Comparison of ENCODE assay signal across 16 cellular contexts in genomic region chr12:77160931-77161330, GRCh38.
DNase-seq lines count a peak whose midpoint lies in the region; FAIRE-seq and TF ChIP-seq lines count a peak whose summit lies in the region.
"Had no signal": no experiment of that assay in that cellular context is flagged by ENCODE, and none has a peak within 500 bp of the region (broad histone marks: within the 10 kb centered on the region; RNA-seq: fewer than 3 reads in every experiment).

No MANE protein-coding gene starts in this region.

- H3K27ac Mint-ChIP-seq in astrocyte (ENCODE audit: unreplicated experiment) (no peak overlapping the region), neural progenitor cell (no peak overlapping the region), Calu3 (ENCODE audit: unreplicated experiment) (no peak overlapping the region)
- H3K27ac Mint-ChIP-seq: CD14-positive monocyte; CD4-positive, alpha-beta memory T cell had no signal

- no peaks in the 10 kb centered on the region for H3K36me3 ChIP-seq in astrocyte (ENCODE audit: insufficient read depth, low read length)
- H3K36me3 ChIP-seq in neural progenitor cell, result no peaks in the 10 kb centered on the region
- no peaks in the 10 kb centered on the region for H3K36me3 ChIP-seq in testis (ENCODE audit: low read depth, missing control alignments)
- H3K36me3 ChIP-seq: BLaER1, HAP-1 had no signal

- H3K36me3 Mint-ChIP-seq in astrocyte (ENCODE audit: low read depth, unreplicated experiment) (no peaks in the 10 kb centered on the region), neural progenitor cell (peaks cover 3% of the 10 kb centered on the region), Calu3 (ENCODE audit: insufficient read depth, unreplicated experiment) (no peaks in the 10 kb centered on the region)
- H3K36me3 Mint-ChIP-seq: CD14-positive monocyte; CD4-positive, alpha-beta memory T cell had no signal

- H3K4me3 ChIP-seq in astrocyte (ENCODE audit: insufficient read depth, low read depth, low read length), result no peak overlapping the region
- no peak overlapping the region for H3K4me3 ChIP-seq in neural progenitor cell
- H3K4me3 ChIP-seq in testis, result no peak overlapping the region
- H3K4me3 ChIP-seq: BLaER1, GM12878, HAP-1 had no signal

- intact Hi-C loops in testis (cut with DNase I; ENCODE audit: low total_unique reads) (no loop called here), Calu3 (cut with micrococcal nuclease; ENCODE audit: unreplicated experiment) (no loop called here)

- no peak overlapping the region for H3K4me3 Mint-ChIP-seq in astrocyte (ENCODE audit: unreplicated experiment)
- no peak overlapping the region for H3K4me3 Mint-ChIP-seq in neural progenitor cell
- no peak overlapping the region for H3K4me3 Mint-ChIP-seq in Calu3 (ENCODE audit: low read depth, unreplicated experiment)
- H3K4me3 Mint-ChIP-seq: CD14-positive monocyte; CD4-positive, alpha-beta memory T cell had no signal

- no peaks in the 10 kb centered on the region for H3K79me2 ChIP-seq in astrocyte (ENCODE audit: insufficient read depth, low read length)
- H3K79me2 ChIP-seq in neural progenitor cell (ENCODE audit: low read depth), result no peaks in the 10 kb centered on the region

- H3K27me3 Mint-ChIP-seq in astrocyte (ENCODE audit: low read depth, unreplicated experiment) (no peaks in the 10 kb centered on the region), neural progenitor cell (ENCODE audit: insufficient read depth, low read depth) (no peaks in the 10 kb centered on the region), Calu3 (ENCODE audit: unreplicated experiment) (no peaks in the 10 kb centered on the region)
- H3K27me3 Mint-ChIP-seq: CD4-positive, alpha-beta memory T cell had no signal

- H3K9ac ChIP-seq in astrocyte (ENCODE audit: low read length) (no peak overlapping the region), neural progenitor cell (no peak overlapping the region)
- H3K9ac ChIP-seq: BLaER1 had no signal

- DNase-seq in EH (ENCODE audit: low read depth) (peak; percentile 16), astrocyte (ENCODE audit: low read depth) (peak; percentile 25), neural progenitor cell (ENCODE audit: low spot score) (no peak), testis (no peak), Calu3 (no peak), hippocampal formation (lab: John Stamatoyannopoulos, UW) (no peak)
- DNase-seq: ACHN; CD4-positive, alpha-beta memory T cell; DMS79 treated with DMSO at 0.1 percent for 48 hours; EL had no signal

- CTCF ChIA-PET in Calu3 (lab: Charles Lee), result no interaction called here

- no peak for TF ChIP-seq POLR2A in testis (IDR thresholded peaks at IDR 0.05)

- no peak overlapping the region for H2AFZ ChIP-seq in astrocyte (ENCODE audit: low read depth, low read length)
- H2AFZ ChIP-seq in neural progenitor cell (replicated peaks), result no peak overlapping the region

- no peak overlapping the region for H3K4me2 ChIP-seq in astrocyte (ENCODE audit: low read length)
- H3K4me2 ChIP-seq in neural progenitor cell, result peak overlapping the region; percentile 39
- H3K4me2 ChIP-seq: BLaER1 had no signal

- H3K9me3 Mint-ChIP-seq in astrocyte (ENCODE audit: unreplicated experiment) (no peaks in the 10 kb centered on the region), neural progenitor cell (peaks cover 5% of the 10 kb centered on the region), Calu3 (ENCODE audit: low read depth, unreplicated experiment) (no peaks in the 10 kb centered on the region)

- TF ChIP-seq CTCF in astrocyte (IDR thresholded peaks at IDR 0.05; ENCODE audit: insufficient read depth, low read depth, low read length) (no peak), neural progenitor cell (IDR thresholded peaks at IDR 0.05) (no peak), testis (IDR thresholded peaks at IDR 0.05) (no peak), Calu3 (IDR thresholded peaks at IDR 0.05; ENCODE audit: unreplicated experiment) (no peak)

- H4K20me1 ChIP-seq in astrocyte (ENCODE audit: insufficient read depth, low read length) (no peaks in the 10 kb centered on the region), neural progenitor cell (ENCODE audit: low read depth) (no peaks in the 10 kb centered on the region)
- H4K20me1 ChIP-seq: BLaER1 had no signal

- peaks cover 11% of the 10 kb centered on the region for H3F3A ChIP-seq in neural progenitor cell (ENCODE audit: low read depth)

- FAIRE-seq in astrocyte (lab: Jason Lieb, UNC), result no peak
- FAIRE-seq: A204.1, GM12878 had no signal

- H3K4me1 Mint-ChIP-seq in astrocyte (ENCODE audit: low read depth, unreplicated experiment), result peaks cover 20% of the 10 kb centered on the region
- H3K4me1 Mint-ChIP-seq in neural progenitor cell, result peaks cover 37% of the 10 kb centered on the region
- H3K4me1 Mint-ChIP-seq in Calu3 (ENCODE audit: low read depth, unreplicated experiment), result no peaks in the 10 kb centered on the region
- H3K4me1 Mint-ChIP-seq: CD14-positive monocyte; CD4-positive, alpha-beta memory T cell had no signal

- no TSS peak for BruUV-seq in Calu3 (replicated peaks; lab: Mats Ljungman, UMichigan)

- H3K27me3 ChIP-seq in astrocyte (ENCODE audit: insufficient read depth, low read length) (no peaks in the 10 kb centered on the region), neural progenitor cell (no peaks in the 10 kb centered on the region), testis (no peaks in the 10 kb centered on the region)
- H3K27me3 ChIP-seq: BLaER1 had no signal

- H3K9me3 ChIP-seq in astrocyte (ENCODE audit: insufficient read depth, low read depth, low read length), result no peaks in the 10 kb centered on the region
- no peaks in the 10 kb centered on the region for H3K9me3 ChIP-seq in neural progenitor cell (ENCODE audit: low read depth)
- H3K9me3 ChIP-seq in testis, result no peaks in the 10 kb centered on the region
- H3K9me3 ChIP-seq: BLaER1, HAP-1 had no signal

- H3K4me1 ChIP-seq in astrocyte (ENCODE audit: insufficient read depth, low read length) (no peaks in the 10 kb centered on the region), neural progenitor cell (peaks cover 41% of the 10 kb centered on the region), testis (no peaks in the 10 kb centered on the region)
- H3K4me1 ChIP-seq: BLaER1, HAP-1 had no signal

- H3K27ac ChIP-seq in astrocyte (ENCODE audit: low read depth, low read length) (no peak overlapping the region), neural progenitor cell (no peak overlapping the region), testis (no peak overlapping the region)
- H3K27ac ChIP-seq: BLaER1, HL-60 had no signal

Comparison
In these comparisons a context has a peak if more than half of its experiments do, and no peak if none do; other contexts are left out.
1. DNase-seq: peak in EH (single experiment) and astrocyte (single experiment); none in neural progenitor cell (single experiment), testis (single experiment), Calu3 (single experiment) and hippocampal formation (0 of 2).